In genomic region chr1:168920456-168921094, GRCh38 we compare ENCODE assay signal across 11 cellular contexts.
A peak's percentile ranks its signal among the peaks of the same experiment; 100 is the strongest.
DNase-seq lines count a peak whose midpoint lies in the region; ATAC-seq and TF ChIP-seq lines count a peak whose summit lies in the region.
"Had no signal": no experiment of that assay in that cellular context is flagged by ENCODE, and none has a peak within 500 bp of the region (broad histone marks: within the 10 kb centered on the region; RNA-seq: fewer than 3 reads in every experiment).

No MANE protein-coding gene starts in this region.

- DNase-seq in Right ventricle myocardium inferior (ENCODE audit: missing footprints) (no peak), cardiac septum (ENCODE audit: low spot score) (no peak), fibroblast of mammary gland (ENCODE audit: low read depth) (peak; percentile 52), mucosa of gallbladder (ENCODE audit: low spot score) (peak; percentile 54), ureter (ENCODE audit: low spot score) (no peak)
- no peak for DNase-seq in activated CD8-positive, alpha-beta memory T cell treated with anti-CD3 and anti-CD28 coated beads for 24 hours
- DNase-seq: ACHN, NCI-H1930 had no signal

- ATAC-seq in Right ventricle myocardium inferior: peak; percentile 83
- ATAC-seq in HG02981 (IDR thresholded peaks at IDR 0.05; ENCODE audit: unreplicated experiment): no peak
- ATAC-seq in GM21390 (IDR thresholded peaks at IDR 0.05; ENCODE audit: unreplicated experiment): no peak
- ATAC-seq: SK-N-SH treated with all-trans-retinoic acid at 6 μM for 48 hours had no signal

- intact Hi-C loops in Right ventricle myocardium inferior (cut with DNase I) (no loop called here), cardiac septum (cut with DNase I) (no loop called here)

- TF ChIP-seq CTCF in fibroblast of mammary gland (conservative IDR thresholded peaks at IDR 0.05; ENCODE audit: control insufficient read depth, insufficient read depth, low read depth, low read length): no peak

- H3K4me3 ChIP-seq in fibroblast of mammary gland (ENCODE audit: control insufficient read depth, low read depth, low read length): no peak overlapping the region

Comparison
In these comparisons a context has a peak if more than half of its experiments do, and no peak if none do; other contexts are left out.
1. DNase-seq: peak in fibroblast of mammary gland (single experiment) and mucosa of gallbladder (single experiment); none in Right ventricle myocardium inferior (single experiment), cardiac septum (single experiment), activated CD8-positive, alpha-beta memory T cell treated with anti-CD3 and anti-CD28 coated beads for 24 hours (single experiment) and ureter (single experiment).